Comparison of ENCODE assay signal across 13 cellular contexts in the genomic region with DNA sequence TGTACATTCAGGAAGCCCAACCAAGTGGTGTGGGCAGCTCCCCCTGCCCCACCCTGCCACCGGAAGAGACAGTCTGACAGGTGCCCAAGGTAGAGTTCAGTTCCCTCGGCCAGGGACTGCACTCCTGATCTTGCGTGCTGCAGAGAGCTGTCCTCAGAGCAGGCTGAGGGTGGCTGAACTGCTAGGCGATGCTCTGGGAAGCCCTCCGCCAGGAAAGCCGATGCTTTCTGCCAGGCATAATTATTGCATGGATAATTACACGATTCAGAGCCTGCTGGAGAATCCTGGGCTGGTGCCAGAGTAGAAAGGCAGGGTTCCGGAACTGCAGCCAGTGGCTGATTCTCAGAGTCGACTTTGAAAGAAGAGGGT. TPM values are rescaled to one million over a fixed set of nuclear protein-coding genes. Genes with fewer than 3 reads are reported as not detected.
DNase-seq lines count a peak whose midpoint lies in the region; TF ChIP-seq lines count a peak whose summit lies in the region.
"Had no signal": no experiment of that assay in that cellular context is flagged by ENCODE, and none has a peak within 500 bp of the region (broad histone marks: within the 10 kb centered on the region; RNA-seq: fewer than 3 reads in every experiment).

No MANE protein-coding gene starts in this region.

- peaks cover 14% of the 10 kb centered on the region for H3K27me3 ChIP-seq in osteoblast (ENCODE audit: insufficient read depth, low read length)
- H3K27me3 ChIP-seq in right atrium auricular region: no peaks in the 10 kb centered on the region
- peaks cover 0 to 5% (median 0%) of the 10 kb centered on the region in 4 donors for H3K27me3 ChIP-seq in esophagus muscularis mucosa
- peaks cover 0 to 14% (median 0%) of the 10 kb centered on the region in 3 donors for H3K27me3 ChIP-seq in stomach

- H4K20me1 ChIP-seq in osteoblast (ENCODE audit: insufficient read depth, low read length): no peaks in the 10 kb centered on the region

- peak overlapping the region; percentile 23 for H3K4me2 ChIP-seq in osteoblast (ENCODE audit: insufficient read depth, low read length)

- H2AFZ ChIP-seq in osteoblast (ENCODE audit: low read length): no peak overlapping the region

- H3K4me3 ChIP-seq in osteoblast (ENCODE audit: insufficient read depth, low read length) (no peak overlapping the region), right atrium auricular region (no peak overlapping the region), esophagus muscularis mucosa (no peak overlapping the region), stomach (no peak overlapping the region)

- H3K9me3 ChIP-seq in osteoblast (ENCODE audit: low read depth, low read length): no peaks in the 10 kb centered on the region
- peaks cover 0 to 4% of the 10 kb centered on the region in 2 donors for H3K9me3 ChIP-seq in right atrium auricular region
- H3K9me3 ChIP-seq in esophagus muscularis mucosa: peaks cover 0 to 7% (median 0%) of the 10 kb centered on the region in 4 donors
- no peaks in the 10 kb centered on the region for H3K9me3 ChIP-seq in stomach

- H3K27ac ChIP-seq in osteoblast (ENCODE audit: low read depth, low read length) (no peak overlapping the region), right atrium auricular region (no peak overlapping the region), esophagus muscularis mucosa (replicated peaks in 1 of 4) (no peak overlapping the region), stomach (no peak overlapping the region)

- H3K36me3 ChIP-seq in osteoblast (ENCODE audit: insufficient read depth, low read length) (no peaks in the 10 kb centered on the region), right atrium auricular region (no peaks in the 10 kb centered on the region), esophagus muscularis mucosa (no peaks in the 10 kb centered on the region), stomach (no peaks in the 10 kb centered on the region)

- WGBS in esophagus muscularis mucosa: 27% methylated on average over 8 of the region's 9 CpGs
- 39 to 54% (median 46%) methylated on average over 8 to 9 of the region's 9 CpGs for WGBS in stomach, 5 donors

- TF ChIP-seq CTCF in osteoblast (IDR thresholded peaks at IDR 0.05; ENCODE audit: extremely low read depth, low read depth, low read length): no peak
- no peak for TF ChIP-seq CTCF in right atrium auricular region (IDR thresholded peaks at IDR 0.05)
- TF ChIP-seq CTCF in esophagus muscularis mucosa (IDR thresholded peaks at IDR 0.05): no peak
- no peak for TF ChIP-seq CTCF in stomach (IDR thresholded peaks at IDR 0.05)

- intact Hi-C loops in esophagus muscularis mucosa (cut with DNase I) (no loop called here), stomach (cut with DNase I; ENCODE audit: low total_unique reads) (no loop called here)

- TF ChIP-seq POLR2A in esophagus muscularis mucosa (IDR thresholded peaks at IDR 0.05; ENCODE audit: low read depth): no peak
- TF ChIP-seq POLR2A in erythroblast (IDR thresholded peaks at IDR 0.05; ENCODE audit: low read length): no peak
- no peak for TF ChIP-seq POLR2A in stomach (IDR thresholded peaks at IDR 0.05)

- H3K4me1 ChIP-seq in osteoblast (ENCODE audit: insufficient read depth, low read length): peaks cover 17% of the 10 kb centered on the region
- H3K4me1 ChIP-seq in right atrium auricular region: peaks cover 0 to 20% of the 10 kb centered on the region in 2 donors
- peaks cover 12 to 26% (median 19%) of the 10 kb centered on the region in 4 donors for H3K4me1 ChIP-seq in esophagus muscularis mucosa
- H3K4me1 ChIP-seq in stomach: peaks cover 0 to 13% (median 5%) of the 10 kb centered on the region in 4 donors

- DNase-seq in ELF-1 (ENCODE audit: low read depth, low spot score): peak; percentile 23
- peak; percentile 72 for DNase-seq in NCI-H345 treated with DMSO at 0.1 percent for 48 hours (lab: John Stamatoyannopoulos, UW; ENCODE audit: unreplicated experiment)
- peak; percentile 72 for DNase-seq in cerebellar cortex (ENCODE audit: low spot score)
- no peak for DNase-seq in osteoblast (ENCODE audit: insufficient read length, low spot score, missing footprints)
- no peak for DNase-seq in right atrium auricular region (ENCODE audit: low spot score)
- no peak for DNase-seq in esophagus muscularis mucosa (ENCODE audit: extremely low spot score)
- no peak for DNase-seq in erythroblast (lab: John Stamatoyannopoulos, UW)
- no peak for DNase-seq in stomach
- DNase-seq: activated CD8-positive, alpha-beta memory T cell treated with anti-CD3 and anti-CD28 coated beads, Interleukin-2, amount 10 ng/mL, durations not matched to agents 7 days and 5 days; CD4-positive, CD25-positive, alpha-beta regulatory T cell; Kasumi-1 had no signal

- no peaks in the 10 kb centered on the region for H3K79me2 ChIP-seq in osteoblast (ENCODE audit: insufficient read depth, low read length)

- no peak for TF ChIP-seq EP300 in esophagus muscularis mucosa (IDR thresholded peaks at IDR 0.05)
- no peak for TF ChIP-seq EP300 in stomach (IDR thresholded peaks at IDR 0.05)

RNA-seq across cellular contexts. Expression of a gene that starts 19.3 kb away (rescaled TPM):
- total RNA-seq in osteoblast (not detected in 2 replicates), right atrium auricular region (not detected), esophagus muscularis mucosa (1 to 10 TPM in 1 of 4 donors, under 1 TPM in 1, not detected in 2; 0.97 to 1.7 TPM), stomach (under 1 TPM in 2 of 5 donors, not detected in 3; 0.29 to 0.73 TPM)
- polyA plus RNA-seq in stomach: under 1 TPM; 0.20 to 0.61 (median 0.31) TPM
- total RNA-seq: activated CD8-positive, alpha-beta memory T cell treated with anti-CD3 and anti-CD28 coated beads, Interleukin-2, amount 10 ng/mL, durations not matched to agents 7 days and 5 days; CD4-positive, CD25-positive, alpha-beta regulatory T cell; mononuclear cell; T-helper 2 cell treated with Interferon-gamma antibody and Interleukin-4, amounts not matched to agents 100 ng/mL and 5 ng/mL, for 36 hours had no signal
- polyA plus RNA-seq: CD4-positive, CD25-positive, alpha-beta regulatory T cell had no signal

Comparison
In these comparisons a context has a peak if more than half of its experiments do, and no peak if none do; other contexts are left out.
1. DNase-seq: peak in ELF-1 (single experiment), NCI-H345 treated with DMSO at 0.1 percent for 48 hours (single experiment) and cerebellar cortex (single experiment); none in osteoblast (single experiment), right atrium auricular region (single experiment), esophagus muscularis mucosa (single experiment), erythroblast (0 of 2) and stomach (single experiment).